ENCODE assay signal across 13 cellular contexts in genomic region chr12:5379737-5380496, GRCh38. TPM values are rescaled to one million over a fixed set of nuclear protein-coding genes. Genes with fewer than 3 reads are reported as not detected.
DNase-seq lines count a peak whose midpoint lies in the region; ATAC-seq and TF ChIP-seq lines count a peak whose summit lies in the region.
"Had no signal": no experiment of that assay in that cellular context is flagged by ENCODE, and none has a peak within 500 bp of the region (broad histone marks: within the 10 kb centered on the region; RNA-seq: fewer than 3 reads in every experiment).

No MANE protein-coding gene starts in this region.

- DNase-seq in HCT116 (ENCODE audit: low read depth, low spot score) (peak; percentile 60), NCI-H69 (lab: John Stamatoyannopoulos, UW) (peak; percentile 80), foreskin keratinocyte (peak; percentile 40 to 85), upper lobe of right lung (no peak), 8988T (no peak), ureter (ENCODE audit: low spot score) (no peak)
- DNase-seq in activated CD4-positive, alpha-beta T cell treated with anti-CD3 and anti-CD28 coated beads for 48 hours = no peak
- DNase-seq: activated CD4-positive, alpha-beta T cell treated with anti-CD3 and anti-CD28 coated beads for 1 hour had no signal

- CTCF ChIA-PET in HCT116 (lab: Charles Lee) = no interaction called here

- H3K9me2 ChIP-seq in HCT116 (ENCODE audit: insufficient read depth) = no peaks in the 10 kb centered on the region

- no peak for TF ChIP-seq POLR2A in HCT116 (IDR thresholded peaks at IDR 0.05; ENCODE audit: borderline replicate concordance, extremely low read depth, insufficient read depth, insufficient read length)

- no peaks in the 10 kb centered on the region for H3K9me3 ChIP-seq in HCT116 (ENCODE audit: control insufficient read depth in 1 of 2, insufficient read depth in 1 of 2, low read depth in 1 of 2, low read length in 2 of 2)
- no peaks in the 10 kb centered on the region for H3K9me3 ChIP-seq in upper lobe of right lung

- peak overlapping the region; percentile 84 for H3K4me2 ChIP-seq in HCT116 (ENCODE audit: low read length)

- H3K4me1 ChIP-seq in HCT116 (ENCODE audit: control insufficient read depth in 1 of 2, insufficient read depth in 2 of 2, low read length in 2 of 2) = peaks cover 9 to 32% of the 10 kb centered on the region in 2 experiments
- H3K4me1 ChIP-seq in foreskin keratinocyte = no peaks in the 10 kb centered on the region
- no peaks in the 10 kb centered on the region for H3K4me1 ChIP-seq in upper lobe of right lung

- TF ChIP-seq CTCF in HCT116 (IDR thresholded peaks at IDR 0.05 in 2 of 3, conservative IDR thresholded peaks at IDR 0.05 in 1 of 3; ENCODE audit: borderline replicate concordance in 1 of 3, insufficient read depth in 1 of 3, low read depth in 2 of 3, low read length in 2 of 3) (no peak), foreskin keratinocyte (conservative IDR thresholded peaks at IDR 0.05) (no peak), upper lobe of right lung (IDR thresholded peaks at IDR 0.05) (no peak)

- intact Hi-C loops in HCT116 (cut with micrococcal nuclease) = no loop called here
- intact Hi-C loops in upper lobe of right lung (cut with DNase I) = no loop called here

- no peaks in the 10 kb centered on the region for H3K79me2 ChIP-seq in HCT116 (ENCODE audit: insufficient read depth, low read length)

- H2AFZ ChIP-seq in HCT116 (ENCODE audit: low read depth, low read length, poor library complexity, severe bottlenecking) = no peak overlapping the region

- TF ChIP-seq RAD21 in HCT116 (IDR thresholded peaks at IDR 0.05; ENCODE audit: low read depth) = no peak; the same call in 1 of the 2 replicates

- RAD21 ChIA-PET in HCT116 (lab: Charles Lee; ENCODE audit: low non-redundant PET in 1 of 2, low total read pairs in 2 of 2, uncharacterized antibody in 2 of 2, unreplicated experiment in 2 of 2) = no interaction called here

- BruUV-seq in HCT116 (replicated peaks; lab: Mats Ljungman, UMichigan) = no TSS peak

- H3K9ac ChIP-seq in HCT116 (ENCODE audit: low read length) = peak overlapping the region; percentile 31; the same call in 1 of the 2 replicates

- H3K27ac ChIP-seq in HCT116 (ENCODE audit: low read depth, low read length) = no peak overlapping the region
- no peak overlapping the region for H3K27ac ChIP-seq in foreskin keratinocyte
- no peak overlapping the region for H3K27ac ChIP-seq in upper lobe of right lung
- H3K27ac ChIP-seq: C4-2B had no signal

- peak overlapping the region in 1 of 2 experiments; percentile 46; a peak in 2 of 4 replicates for H3K4me3 ChIP-seq in HCT116 (replicated peaks in 1 of 2; ENCODE audit: low read depth in 1 of 2, low read length in 2 of 2)
- no peak overlapping the region for H3K4me3 ChIP-seq in upper lobe of right lung

- POLR2A ChIA-PET in HCT116 (lab: Charles Lee) = no interaction called here

- no peaks in the 10 kb centered on the region for H3K36me3 ChIP-seq in HCT116 (ENCODE audit: control insufficient read depth in 1 of 2, insufficient read depth in 2 of 2, low read length in 2 of 2)
- H3K36me3 ChIP-seq in upper lobe of right lung = no peaks in the 10 kb centered on the region

- ATAC-seq in HCT116 (peak; percentile 87), foreskin keratinocyte (peak; percentile 94), upper lobe of right lung (peak; percentile 14)
- ATAC-seq: activated naive CD4-positive, alpha-beta T cell treated with anti-CD3 and anti-CD28 coated beads, Interleukin-2, amount 50 U/mL, for 72 hours had no signal

- H4K20me1 ChIP-seq in HCT116 (ENCODE audit: insufficient read depth) = no peaks in the 10 kb centered on the region

- H3K27me3 ChIP-seq in HCT116 (ENCODE audit: insufficient read depth, low read length) (no peaks in the 10 kb centered on the region), foreskin keratinocyte (no peaks in the 10 kb centered on the region), upper lobe of right lung (no peaks in the 10 kb centered on the region)

TF ChIP-seq in HCT116, 20 proteins besides CTCF, POLR2A, EP300 and RAD21:
- no peak for TF ChIP-seq EGR1 (IDR thresholded peaks at IDR 0.05; ENCODE audit: low read depth)
- TF ChIP-seq ZFX (IDR thresholded peaks at IDR 0.05) = no peak
- no peak for TF ChIP-seq TCF7L2 (IDR thresholded peaks at IDR 0.05; ENCODE audit: borderline replicate concordance, extremely low read depth, insufficient read depth, insufficient read length)
- TF ChIP-seq EZH2phosphoT487 (IDR thresholded peaks at IDR 0.05; ENCODE audit: borderline replicate concordance) = no peak
- peak; percentile 86 for TF ChIP-seq JUND (IDR thresholded peaks at IDR 0.05)
- peak; percentile 74; the same call in 1 of the 2 replicates for TF ChIP-seq SP1 (IDR thresholded peaks at IDR 0.05; ENCODE audit: low read depth)
- peak; percentile 47; the same call in 1 of the 2 replicates for TF ChIP-seq POLR2AphosphoS5 (IDR thresholded peaks at IDR 0.05; ENCODE audit: low read depth, low read length)
- no peak for TF ChIP-seq SRF (IDR thresholded peaks at IDR 0.05; ENCODE audit: low read depth)
- TF ChIP-seq FOSL1 (IDR thresholded peaks at IDR 0.05; ENCODE audit: low read depth) = peak; percentile 80
- TF ChIP-seq REST (IDR thresholded peaks at IDR 0.05; ENCODE audit: low read depth) = no peak
- TF ChIP-seq ATF3 (IDR thresholded peaks at IDR 0.05) = no peak
- TF ChIP-seq CEBPB (IDR thresholded peaks at IDR 0.05; ENCODE audit: low read depth) = no peak; the same call in 1 of the 2 replicates
- peak; percentile 72 for TF ChIP-seq MAX (IDR thresholded peaks at IDR 0.05)
- no peak for TF ChIP-seq EZH2 (IDR thresholded peaks at IDR 0.05)
- TF ChIP-seq CBX3 (IDR thresholded peaks at IDR 0.05; ENCODE audit: low read depth) = peak; percentile 83
- TF ChIP-seq ELF1 (IDR thresholded peaks at IDR 0.05; ENCODE audit: borderline replicate concordance, low read depth) = no peak
- TF ChIP-seq ZNF274 (IDR thresholded peaks at IDR 0.05; ENCODE audit: low read depth, low read length) = no peak
- no peak for TF ChIP-seq YY1 (IDR thresholded peaks at IDR 0.05; ENCODE audit: extremely low read depth, insufficient replicate concordance, low read depth, low read length)
- TF ChIP-seq SIN3A (IDR thresholded peaks at IDR 0.05; ENCODE audit: low read depth) = no peak

RNA-seq across cellular contexts. Expression of gene NTF3, which starts 52.0 kb away (rescaled TPM):
- total RNA-seq in HCT116 (2021; ENCODE audit: unreplicated experiment) (not detected), foreskin keratinocyte (not detected in 2 replicates), upper lobe of right lung (0.93 TPM), ureter (6.1 TPM)
- polyA plus RNA-seq in HCT116 (2012) = 0.23 and 0.24 TPM in 2 replicates
- polyA plus RNA-seq in foreskin keratinocyte = not detected in 2 replicates
- total RNA-seq: activated naive CD4-positive, alpha-beta T cell treated with anti-CD3 and anti-CD28 coated beads, Interleukin-2, amount 50 U/mL, for 72 hours; glomerular endothelial cell; NCI-H460; T-helper 2 cell treated with Interferon-gamma antibody and Interleukin-4, amounts not matched to agents 100 ng/mL and 5 ng/mL, for 36 hours had no signal

Comparison
In these comparisons a context has a peak if more than half of its experiments do, and no peak if none do; other contexts are left out.
1. ATAC-seq: peak in every context shown above with its lines; median percentile 94 in foreskin keratinocyte; 87 in HCT116; 14 in upper lobe of right lung.
2. DNase-seq: peak in HCT116 (single experiment), NCI-H69 (single experiment) and foreskin keratinocyte (2 of 2); none in upper lobe of right lung (single experiment), activated CD4-positive, alpha-beta T cell treated with anti-CD3 and anti-CD28 coated beads for 48 hours (single experiment), 8988T (single experiment) and ureter (single experiment).